In the genomic region with DNA sequence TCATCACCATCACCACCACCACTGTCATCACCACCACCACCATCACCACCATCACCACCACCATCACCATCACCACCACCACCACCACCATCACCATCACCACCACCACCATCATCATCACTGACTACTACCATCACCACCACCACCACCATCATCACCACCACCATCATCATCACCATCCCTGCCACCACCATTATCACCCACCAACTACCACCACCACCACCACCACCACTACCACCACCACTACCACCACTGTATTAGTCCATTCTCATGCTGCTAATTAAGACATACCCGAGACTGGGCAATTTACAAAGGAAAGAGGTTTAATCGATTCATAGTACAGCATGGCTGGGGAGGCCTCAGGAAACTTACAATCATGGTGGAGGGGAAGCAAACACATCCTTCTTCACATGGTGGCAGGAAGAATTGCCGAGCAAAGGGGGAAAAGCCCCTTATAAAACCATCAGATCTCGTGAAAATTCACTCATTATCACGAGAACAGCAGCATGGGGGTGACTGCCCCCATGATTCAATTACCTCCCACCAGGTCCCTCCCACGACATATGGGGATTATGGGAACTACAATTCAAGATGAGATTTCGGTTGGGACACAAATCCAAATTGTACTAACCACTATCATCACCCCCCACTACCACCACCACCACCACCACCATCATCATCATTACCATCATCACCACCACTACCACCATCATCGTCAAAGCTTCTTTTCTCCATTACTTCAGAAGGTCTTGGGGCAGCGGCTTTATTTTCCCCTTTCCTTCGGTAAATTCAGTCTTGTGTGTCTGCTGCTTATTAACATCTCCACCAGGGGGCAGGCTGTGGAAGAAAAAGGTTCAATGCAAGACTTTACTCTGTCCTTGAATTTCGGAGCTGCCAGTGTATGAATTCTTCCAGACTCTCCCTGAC, we compare ENCODE assay signal across 8 cellular contexts. TPM values are rescaled to one million over a fixed set of nuclear protein-coding genes. Genes with fewer than 3 reads are reported as not detected.
DNase-seq lines count a peak whose midpoint lies in the region; TF ChIP-seq lines count a peak whose summit lies in the region.
"Not testable (repeated sequence)": the region's sequence is repeated elsewhere in the genome, so short reads cannot be mapped to it uniquely, and the experiment has no call there.

No MANE protein-coding gene starts in this region.

- TF ChIP-seq CTCF in BJ (IDR thresholded peaks at IDR 0.05; ENCODE audit: insufficient read depth, low read depth, low read length) (peak; percentile 77), SK-N-SH (IDR thresholded peaks at IDR 0.05) (peak; percentile 81), fibroblast of pulmonary artery (IDR thresholded peaks at IDR 0.05; ENCODE audit: low read length, missing control alignments) (peak; percentile 81), mesothelial cell of epicardium (IDR thresholded peaks at IDR 0.05; ENCODE audit: unreplicated experiment) (peak; percentile 89)

- not testable (repeated sequence) for TF ChIP-seq EP300 in SK-N-SH (IDR thresholded peaks at IDR 0.05; ENCODE audit: borderline replicate concordance in 1 of 2, low read depth in 1 of 2, low read length in 1 of 2)

- not testable (repeated sequence) for H3K9me3 Mint-ChIP-seq in mesothelial cell of epicardium

- peak; percentile 76 for TF ChIP-seq RAD21 in SK-N-SH (IDR thresholded peaks at IDR 0.05; ENCODE audit: low read length)

- not testable (repeated sequence) for H3K36me3 Mint-ChIP-seq in mesothelial cell of epicardium

- H2AFZ ChIP-seq in GM23248: peak overlapping the region; percentile 61; the same call in 1 of the 2 replicates
- not testable (repeated sequence) for H2AFZ ChIP-seq in SK-N-SH (ENCODE audit: low read depth)

- not testable (repeated sequence) for H3K4me3 Mint-ChIP-seq in mesothelial cell of epicardium

- H3K4me1 ChIP-seq in GM23248 (ENCODE audit: insufficient read depth); SK-N-SH (ENCODE audit: control insufficient read depth in 1 of 2, insufficient read depth in 2 of 2, low read depth in 1 of 2, low read length in 1 of 2): not testable (repeated sequence)

- CTCF ChIA-PET in BJ (lab: Yijun Ruan, JAX) (interaction anchor here (0.5 to 1.8 kb wide), 20 partner anchors 9 to 815 kb away, joined by 3 to 37 read pairs (median 4); a partner anchor contains a TSS), SK-N-SH (lab: Yijun Ruan, JAX) (interaction anchor here (0.6 to 3.0 kb wide), 35 partner anchors 9 to 582 kb away, joined by 3 to 46 read pairs (median 4); a partner anchor contains a TSS)

- not testable (repeated sequence) for DNase-seq in BJ (ENCODE audit: low read depth)
- DNase-seq in GM23248 (peak; percentile 81), NCI-H2029 treated with DMSO at 0.1 percent for 48 hours (lab: John Stamatoyannopoulos, UW) (peak; percentile 61), SK-N-SH (peak; percentile 62), fibroblast of pulmonary artery (ENCODE audit: low read depth) (peak; percentile 84), mesothelial cell of epicardium (ENCODE audit: low spot score in 2 of 2, unreplicated experiment in 2 of 2) (peak; percentile 45 to 81)
- peak; percentile 30 for DNase-seq in activated naive CD4-positive, alpha-beta T cell treated with Interleukin-2 at 50 U/mL for 16 hours
- DNase-seq in stimulated activated CD4-positive, alpha-beta T cell treated with anti-CD3 and anti-CD28 coated beads, TNF-alpha, amount 100 ng/mL, for 1 hour (ENCODE audit: low read depth in 3 of 3, low spot score in 1 of 3): peak; percentile 3 to 7 (median 3)

- H3K27ac ChIP-seq in GM23248; SK-N-SH (ENCODE audit: low read depth in 2 of 2, low read length in 1 of 2): not testable (repeated sequence)

- not testable (repeated sequence) for H4K20me1 ChIP-seq in GM23248 (ENCODE audit: insufficient read depth); SK-N-SH (ENCODE audit: insufficient read depth)

- not testable (repeated sequence) for H3K36me3 ChIP-seq in BJ (ENCODE audit: control insufficient read depth, insufficient read depth, low read length); GM23248 (ENCODE audit: low read depth); SK-N-SH (replicated peaks in 1 of 2; ENCODE audit: control insufficient read depth in 1 of 2, insufficient read depth in 2 of 2, low read length in 1 of 2)

- H3K27me3 Mint-ChIP-seq in mesothelial cell of epicardium (ENCODE audit: low read depth): not testable (repeated sequence)

- H3K4me2 ChIP-seq in GM23248 (ENCODE audit: unreplicated experiment); SK-N-SH: not testable (repeated sequence)

- 27 to 31% methylated on average over 11 of the region's 11 CpGs for WGBS in GM23248 (ENCODE audit: low coverage in 1 of 2, low lambda C conversion rate in 2 of 2, missing lambda C conversion rate in 2 of 2), 2 experiments
- 24% methylated on average over 11 of the region's 11 CpGs for WGBS in SK-N-SH (ENCODE audit: low lambda C conversion rate)

- H3K4me3 ChIP-seq in BJ (ENCODE audit: low read depth, low read length); fibroblast of pulmonary artery (replicated peaks; ENCODE audit: low read depth, low read length): not testable (repeated sequence)
- 0 out of 2 replicates have a peak overlapping the region, but pooled peaks have one; percentile 30 for H3K4me3 ChIP-seq in GM23248
- peak overlapping the region in 1 of 2 experiments; percentile 32; a peak in 1 of 4 replicates for H3K4me3 ChIP-seq in SK-N-SH (ENCODE audit: low read depth in 2 of 2, low read length in 1 of 2)

- H3F3A ChIP-seq in GM23248 (ENCODE audit: insufficient read depth); SK-N-SH (replicated peaks; ENCODE audit: insufficient read depth): not testable (repeated sequence)

- not testable (repeated sequence) for H3K79me2 ChIP-seq in GM23248 (ENCODE audit: insufficient read depth); SK-N-SH (ENCODE audit: insufficient read depth)

- H3K9me3 ChIP-seq in GM23248 (ENCODE audit: low read depth); SK-N-SH: not testable (repeated sequence)

- in situ Hi-C loops in GM23248 (cut with MboI): not testable (repeated sequence)

- peaks cover 18% of the 10 kb centered on the region for H3K4me1 Mint-ChIP-seq in mesothelial cell of epicardium

- POLR2A ChIA-PET in BJ (lab: Charles Lee); SK-N-SH (lab: Yijun Ruan, JAX): not testable (repeated sequence)

- H3K9me2 ChIP-seq in GM23248 (ENCODE audit: insufficient read depth); SK-N-SH: not testable (repeated sequence)

- not testable (repeated sequence) for H3K27ac Mint-ChIP-seq in mesothelial cell of epicardium

- not testable (repeated sequence) for H3K9ac ChIP-seq in GM23248, SK-N-SH

- H3K27me3 ChIP-seq in BJ (ENCODE audit: control insufficient read depth, insufficient read depth, low read length); GM23248 (replicated peaks; ENCODE audit: insufficient read depth); SK-N-SH (ENCODE audit: insufficient read depth): not testable (repeated sequence)

TF ChIP-seq in SK-N-SH, 30 proteins besides CTCF, POLR2A, EP300 and RAD21:
- peak; percentile 72 for TF ChIP-seq SMC3 (IDR thresholded peaks at IDR 0.05; ENCODE audit: low read depth, low read length)
TF ChIP-seq in SK-N-SH: peak in this region for 1; not testable (repeated sequence) for 29.

RNA-seq across cellular contexts. Expression of a gene that starts 53.6 kb away (rescaled TPM):
- polyA plus RNA-seq in BJ (2011; rRNA removed) (4.1 and 4.8 TPM in 2 replicates), GM23248 (2016; fragmentation: Nextera tagmentation; extraction: Ambion mirVana) (18.8 and 19.4 TPM in 2 replicates), SK-N-SH (2012; rRNA removed) (5.7 and 8.5 TPM in 2 replicates)
- 7.5 and 11.1 TPM in 2 replicates for polyA minus RNA-seq in BJ (2011; rRNA and poly(A)+ RNA removed)
- total RNA-seq in GM23248 (2014; rRNA removed; shearing (Covaris generic)): 3.2 and 3.7 TPM in 2 replicates
- 6.3 and 6.8 TPM in 2 replicates for polyA plus RNA-seq in SK-N-SH (2012; cell fraction: cytosol; rRNA removed)
- 26.9 and 33.1 TPM in 2 replicates for polyA plus RNA-seq in SK-N-SH (2012; cell fraction: nucleus; rRNA removed)
- total RNA-seq in mesothelial cell of epicardium: 55.6 to 58.9 TPM (median 57.4 TPM) in 3 replicates
